In the genomic region with DNA sequence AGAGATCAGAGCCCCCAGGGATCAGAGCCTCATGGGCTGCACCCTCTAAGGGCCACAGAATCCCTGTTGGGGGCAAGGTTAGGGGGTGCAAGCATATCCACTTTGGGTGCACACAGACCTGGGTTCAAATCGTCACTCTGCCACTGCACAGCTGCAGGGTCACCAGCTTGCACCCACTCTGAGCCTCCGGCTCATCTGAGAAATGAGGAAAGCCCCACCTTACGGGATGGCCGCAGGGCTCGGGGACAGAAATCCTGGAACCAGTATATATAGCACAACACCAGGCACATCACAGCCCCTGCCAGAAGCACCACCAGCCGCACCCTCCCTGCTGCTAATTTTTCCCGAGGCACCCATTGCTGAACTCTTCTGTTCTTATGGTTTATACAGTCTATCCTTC, we compare ENCODE assay signal across 8 cellular contexts.
"Had no signal": no experiment of that assay in that cellular context is flagged by ENCODE, and none has a peak within 500 bp of the region (broad histone marks: within the 10 kb centered on the region; RNA-seq: fewer than 3 reads in every experiment).

No MANE protein-coding gene starts in this region.

- FAIRE-seq: frontal cortex, keratinocyte, small intestine had no signal

- H3K4me3 ChIP-seq: coronary artery, lower lobe of right lung, ovary, suprapubic skin, transverse colon had no signal

- H3K4me1 ChIP-seq: transverse colon had no signal

- H3K36me3 ChIP-seq: lower lobe of right lung, ovary, suprapubic skin, transverse colon had no signal

- H3K9me3 ChIP-seq: lower lobe of right lung, ovary, suprapubic skin, transverse colon had no signal

- H3K27ac ChIP-seq: lower lobe of right lung, ovary, suprapubic skin, transverse colon had no signal

- H3K27me3 ChIP-seq: ovary, suprapubic skin, transverse colon had no signal
